In the genomic region with DNA sequence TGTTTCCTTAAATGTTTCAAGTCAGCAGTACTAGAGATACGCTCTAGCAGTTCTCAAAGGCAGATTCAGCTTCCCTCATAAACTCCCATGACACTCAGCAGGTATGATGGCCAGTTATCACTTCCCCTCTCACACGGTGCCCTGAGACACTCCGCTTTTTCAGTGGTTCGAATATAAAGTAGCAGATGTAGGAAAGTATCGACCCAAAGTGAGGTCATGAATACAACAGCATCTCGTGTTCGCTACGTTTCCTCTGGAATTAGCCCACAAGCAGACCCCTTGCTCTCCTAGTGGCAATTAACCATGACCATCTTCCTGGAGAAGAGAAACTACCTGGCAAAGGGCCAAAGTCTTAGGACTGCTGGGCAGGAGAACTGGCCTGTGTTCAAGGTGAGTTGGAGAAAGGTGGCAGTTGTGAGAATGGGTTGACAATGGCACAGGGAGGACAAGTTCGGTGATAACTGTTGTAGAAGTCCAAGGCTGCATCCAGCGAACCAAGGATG, we compare ENCODE assay signal across 7 cellular contexts. TPM values are rescaled to one million over a fixed set of nuclear protein-coding genes. Genes with fewer than 3 reads are reported as not detected.
DNase-seq lines count a peak whose midpoint lies in the region; ATAC-seq and TF ChIP-seq lines count a peak whose summit lies in the region.
"Had no signal": no experiment of that assay in that cellular context is flagged by ENCODE, and none has a peak within 500 bp of the region (broad histone marks: within the 10 kb centered on the region; RNA-seq: fewer than 3 reads in every experiment).

No MANE protein-coding gene starts in this region.

- WGBS in body of pancreas, 2 donors: 63 to 69% methylated on average over 10 of the region's 10 CpGs

- ATAC-seq in HG02884 (IDR thresholded peaks at IDR 0.05; ENCODE audit: unreplicated experiment) (peak; percentile 66), body of pancreas (peak; percentile 55), GM19328 (IDR thresholded peaks at IDR 0.05; ENCODE audit: unreplicated experiment) (no peak)

- DNase-seq in GM13976 (ENCODE audit: low spot score) (peak; percentile 71), body of pancreas (peak; percentile 31 to 60 (median 48)), NCI-H1694 (lab: John Stamatoyannopoulos, UW) (no peak), GOT3 (lab: John Stamatoyannopoulos, UW) (no peak)

- in situ Hi-C loops in GM13976 (cut with MboI; ENCODE audit: low sequenced_read_pairs, unreplicated experiment): no loop called here

- intact Hi-C loops in body of pancreas (cut with DNase I): no loop called here

- peaks cover 9% of the 10 kb centered on the region for H3K4me1 ChIP-seq in body of pancreas

- no peak overlapping the region for H3K27ac ChIP-seq in body of pancreas

- TF ChIP-seq POLR2A in body of pancreas (IDR thresholded peaks at IDR 0.05): no peak

- TF ChIP-seq CTCF in GM13976 (IDR thresholded peaks at IDR 0.05; ENCODE audit: borderline replicate concordance, control extremely low read depth, extremely low read depth, insufficient read depth, missing control alignments) (no peak), body of pancreas (IDR thresholded peaks at IDR 0.05) (no peak)

- H3K4me3 ChIP-seq in body of pancreas: no peak overlapping the region
- H3K4me3 ChIP-seq: lung had no signal

- H3K9me3 ChIP-seq in body of pancreas: no peaks in the 10 kb centered on the region

- H3K27me3 ChIP-seq in body of pancreas: no peaks in the 10 kb centered on the region

- H3K36me3 ChIP-seq in body of pancreas (replicated peaks in 1 of 2; ENCODE audit: insufficient read depth in 1 of 2, low read depth in 2 of 2): peaks cover 24 to 31% of the 10 kb centered on the region in 2 donors

RNA-seq across cellular contexts. Expression of a gene that starts 9.3 kb away (rescaled TPM):
- total RNA-seq in body of pancreas: 10 to 100 TPM in 1 of 2 donors, 1 to 10 TPM in 1; 5.6 to 12.2 TPM

RNA-seq across cellular contexts. Expression of a gene that starts 9.4 kb away (rescaled TPM):
- 100 to 1,000 TPM in 1 of 2 donors, 10 to 100 TPM in 1; 59.9 to 119 TPM for total RNA-seq in body of pancreas

RNA-seq across cellular contexts. Expression of a gene that starts 29.2 kb away (rescaled TPM):
- 100 to 1,000 TPM; 103 to 129 TPM for total RNA-seq in body of pancreas

RNA-seq across cellular contexts. Expression of a gene that starts 36.2 kb away (rescaled TPM):
- total RNA-seq in body of pancreas: 10 to 100 TPM; 21.8 to 24.1 TPM

RNA-seq across cellular contexts. Expression of a gene that starts 44.4 kb away (rescaled TPM):
- 1 to 10 TPM; 4.2 to 7.3 TPM for total RNA-seq in body of pancreas

Comparison
In these comparisons a context has a peak if more than half of its experiments do, and no peak if none do; other contexts are left out.
1. DNase-seq: peak in GM13976 (single experiment) and body of pancreas (4 of 4); none in NCI-H1694 (single experiment) and GOT3 (single experiment).